ENCODE assay signal across 8 cellular contexts in genomic region chr1:45299981-45300668, GRCh38. TPM values are rescaled to one million over a fixed set of nuclear protein-coding genes. Genes with fewer than 3 reads are reported as not detected.
A peak's percentile ranks its signal among the peaks of the same experiment; 100 is the strongest.
DNase-seq lines count a peak whose midpoint lies in the region; ATAC-seq, FAIRE-seq and TF ChIP-seq lines count a peak whose summit lies in the region.

No MANE protein-coding gene starts in this region.

- peak; percentile 93 to 95 for TF ChIP-seq RAD21 in liver (IDR thresholded peaks at IDR 0.05)

- peak; percentile 40 for FAIRE-seq in GM12892 (lab: Jason Lieb, UNC)

- H3K27me3 ChIP-seq in liver (ENCODE audit: control insufficient read depth in 4 of 4, insufficient read depth in 4 of 4, low read length in 3 of 4) = no peaks in the 10 kb centered on the region

- peaks cover 0 to under 1% of the 10 kb centered on the region in 2 donors for H3K9me3 Mint-ChIP-seq in stimulated activated naive B cell treated with anti-CD40 and anti-IgM and Interleukin-4, amounts not matched to agents 10 μg/mL and 1 μg/mL and 100 μg/mL, for 72 hours

- ATAC-seq in stimulated activated naive B cell treated with anti-CD40 and anti-IgM and Interleukin-4, amounts not matched to agents 10 μg/mL and 1 μg/mL and 100 μg/mL, for 72 hours (replicated peaks) = peak; percentile 18 to 28

- no peak for TF ChIP-seq POLR2A in GM12892 (IDR thresholded peaks at IDR 0.05; ENCODE audit: low read depth, low read length)

- in situ Hi-C loops in ACHN (cut with HindIII; ENCODE audit: low pct_ligation_motif_present, low pct_unique_long_range_greater_than_20kb, low sequenced_read_pairs) = no loop called here

- H3K27ac ChIP-seq in liver (ENCODE audit: low read depth in 1 of 2, low read length in 2 of 2) = no peak overlapping the region

- peaks cover 12 to 31% of the 10 kb centered on the region in 2 donors for H3K4me1 Mint-ChIP-seq in stimulated activated naive B cell treated with anti-CD40 and anti-IgM and Interleukin-4, amounts not matched to agents 10 μg/mL and 1 μg/mL and 100 μg/mL, for 72 hours

- no peaks in the 10 kb centered on the region for H3K36me3 Mint-ChIP-seq in stimulated activated naive B cell treated with anti-CD40 and anti-IgM and Interleukin-4, amounts not matched to agents 10 μg/mL and 1 μg/mL and 100 μg/mL, for 72 hours

- no peak overlapping the region for H3K4me3 ChIP-seq in liver (ENCODE audit: low read depth in 1 of 3, low read length in 3 of 3)

- H3K27ac Mint-ChIP-seq in stimulated activated naive B cell treated with anti-CD40 and anti-IgM and Interleukin-4, amounts not matched to agents 10 μg/mL and 1 μg/mL and 100 μg/mL, for 72 hours = no peak overlapping the region

- H3K9me3 ChIP-seq in liver (ENCODE audit: control insufficient read depth in 4 of 4, low read length in 3 of 4) = no peaks in the 10 kb centered on the region

- peak; percentile 54 for DNase-seq in ACHN
- DNase-seq in GM12892 (ENCODE audit: insufficient read length) = peak; percentile 34
- peak; percentile 61 for DNase-seq in NCI-H2107 (lab: John Stamatoyannopoulos, UW)
- peak; percentile 19 for DNase-seq in T1000 (lab: John Stamatoyannopoulos, UW)
- DNase-seq in cerebellar cortex (ENCODE audit: low spot score) = peak; percentile 89
- peak; percentile 11 for DNase-seq in stimulated activated naive B cell treated with anti-CD40 and anti-IgM and Interleukin-4, amounts not matched to agents 10 μg/mL and 1 μg/mL and 100 μg/mL, for 72 hours
- DNase-seq in cortex of kidney (lab: John Stamatoyannopoulos, UW) = no peak

- H3K4me1 ChIP-seq in liver (ENCODE audit: control insufficient read depth in 4 of 4, insufficient read depth in 4 of 4, low read length in 3 of 4) = peaks cover 3 to 20% (median 11%) of the 10 kb centered on the region in 4 donors

- WGBS in liver = 15% methylated on average over 4 of the region's 4 CpGs

- H3K36me3 ChIP-seq in liver (ENCODE audit: control insufficient read depth in 4 of 4, insufficient read depth in 3 of 4, low read depth in 1 of 4, low read length in 3 of 4) = no peaks in the 10 kb centered on the region

- H3K27me3 Mint-ChIP-seq in stimulated activated naive B cell treated with anti-CD40 and anti-IgM and Interleukin-4, amounts not matched to agents 10 μg/mL and 1 μg/mL and 100 μg/mL, for 72 hours = no peaks in the 10 kb centered on the region

- TF ChIP-seq CTCF in liver (IDR thresholded peaks at IDR 0.05; ENCODE audit: low read depth, low read length, missing input control) = peak; percentile 72

- H3K9ac ChIP-seq in liver (ENCODE audit: low read depth in 1 of 2, low read length in 2 of 2) = no peak overlapping the region

- H3K4me3 Mint-ChIP-seq in stimulated activated naive B cell treated with anti-CD40 and anti-IgM and Interleukin-4, amounts not matched to agents 10 μg/mL and 1 μg/mL and 100 μg/mL, for 72 hours = no peak overlapping the region

TF ChIP-seq in liver, 16 proteins besides CTCF, POLR2A, EP300 and RAD21:
- no peak for TF ChIP-seq GABPA (IDR thresholded peaks at IDR 0.05 in 1 of 2, conservative IDR thresholded peaks at IDR 0.05 in 1 of 2)
- TF ChIP-seq HNF4A (conservative IDR thresholded peaks at IDR 0.05) = no peak
- TF ChIP-seq NR2F2 (IDR thresholded peaks at IDR 0.05) = peak; percentile 11

RNA-seq across cellular contexts. Expression of gene HPDL, which starts 26.6 kb away (rescaled TPM):
- 9.8 TPM for polyA plus RNA-seq in GM12892 (2012; ENCODE audit: missing spikeins)
- total RNA-seq in liver = 1 to 10 TPM in 1 of 2 donors, not detected in 1; 5.2 TPM
- under 1 TPM; 0.09 to 0.15 TPM for polyA plus RNA-seq in liver

RNA-seq across cellular contexts. Expression of gene TOE1, which starts 39.8 kb away (rescaled TPM):
- 11.9 TPM for polyA plus RNA-seq in GM12892 (2012; ENCODE audit: missing spikeins)
- 1 to 10 TPM; 5.9 to 9.1 TPM for total RNA-seq in liver
- polyA plus RNA-seq in liver = 1 to 10 TPM; 3.5 to 5.8 TPM

RNA-seq across cellular contexts. Expression of gene MUTYH, which starts 40.1 kb away (rescaled TPM):
- polyA plus RNA-seq in GM12892 (2012; ENCODE audit: missing spikeins) = 18.9 TPM
- total RNA-seq in liver = 10 to 100 TPM in 1 of 2 donors, 1 to 10 TPM in 1; 6.8 to 10.0 TPM
- 1 to 10 TPM; 5.2 to 9.5 TPM for polyA plus RNA-seq in liver
